ENCODE assay signal across 10 cellular contexts in genomic region chr5:75524071-75524470, GRCh38. TPM values are rescaled to one million over a fixed set of nuclear protein-coding genes. Genes with fewer than 3 reads are reported as not detected.
DNase-seq lines count a peak whose midpoint lies in the region; ATAC-seq and TF ChIP-seq lines count a peak whose summit lies in the region.
"Had no signal": no experiment of that assay in that cellular context is flagged by ENCODE, and none has a peak within 500 bp of the region (broad histone marks: within the 10 kb centered on the region; RNA-seq: fewer than 3 reads in every experiment).

No MANE protein-coding gene starts in this region.

- peak overlapping the region; percentile 80 for H3K27ac Mint-ChIP-seq in activated CD4-positive, alpha-beta T cell treated with anti-CD3 and anti-CD28 coated beads, Interleukin-2, amount 10 ng/mL, durations not matched to agents 24 days and 14 days

- peak overlapping the region; percentile 47; the same call in 1 of the 2 replicates for H3K27ac ChIP-seq in MM.1S (ENCODE audit: low read length)
- no peak overlapping the region for H3K27ac ChIP-seq in psoas muscle

- DNase-seq in activated CD4-positive, alpha-beta T cell treated with anti-CD3 and anti-CD28 coated beads, Interleukin-2, amount 10 ng/mL, durations not matched to agents 24 days and 14 days = no peak
- no peak for DNase-seq in activated CD4-positive, alpha-beta T cell treated with anti-CD3 and anti-CD28 coated beads, Interleukin-2, amount 50 U/mL, for 4 hours
- DNase-seq in MM.1S (peak; percentile 38), psoas muscle (no peak), T-helper 9 cell (no peak)
- no peak for DNase-seq in stimulated activated CD4-positive, alpha-beta T cell treated with anti-CD3 and anti-CD28 coated beads, Interleukin-2, amount 100 ng/mL, for 48 hours
- DNase-seq in effector CD8-positive, alpha-beta T cell (lab: John Stamatoyannopoulos, UW) = no peak
- DNase-seq: HCEC 1CT had no signal

- peaks cover 24% of the 10 kb centered on the region for H3K4me1 ChIP-seq in MM.1S (ENCODE audit: low read length)
- peaks cover 28% of the 10 kb centered on the region for H3K4me1 ChIP-seq in psoas muscle

- no peaks in the 10 kb centered on the region for H4K20me1 ChIP-seq in MM.1S (ENCODE audit: insufficient read depth, low read length)

- peak; percentile 92 for ATAC-seq in HG02588 (IDR thresholded peaks at IDR 0.05; ENCODE audit: unreplicated experiment)
- ATAC-seq in psoas muscle = peak; percentile 58 to 84 (median 72)
- ATAC-seq: Panc1 had no signal

- H3K9me3 Mint-ChIP-seq in activated CD4-positive, alpha-beta T cell treated with anti-CD3 and anti-CD28 coated beads, Interleukin-2, amount 10 ng/mL, durations not matched to agents 24 days and 14 days = peaks cover 15% of the 10 kb centered on the region

- no peak overlapping the region for H2AFZ ChIP-seq in MM.1S (ENCODE audit: low read length)

- no peak overlapping the region; the same call in 1 of the 2 replicates for H3K4me3 ChIP-seq in MM.1S (ENCODE audit: low read length)
- H3K4me3 ChIP-seq in psoas muscle = no peak overlapping the region

- no peaks in the 10 kb centered on the region for H3K27me3 ChIP-seq in MM.1S (replicated peaks; ENCODE audit: insufficient read depth, low read length)
- H3K27me3 ChIP-seq in psoas muscle (ENCODE audit: insufficient read depth in 3 of 3, low read length in 2 of 3) = no peaks in the 10 kb centered on the region

- H3K9me3 ChIP-seq in MM.1S (replicated peaks; ENCODE audit: insufficient read depth, low read length) = no peaks in the 10 kb centered on the region
- peaks cover 18% of the 10 kb centered on the region for H3K9me3 ChIP-seq in psoas muscle

- no peaks in the 10 kb centered on the region for H3K9me2 ChIP-seq in MM.1S (replicated peaks; ENCODE audit: insufficient read depth, low read length)

- peak overlapping the region; percentile 53 for H3K4me3 Mint-ChIP-seq in activated CD4-positive, alpha-beta T cell treated with anti-CD3 and anti-CD28 coated beads, Interleukin-2, amount 10 ng/mL, durations not matched to agents 24 days and 14 days

- H3K79me2 ChIP-seq in MM.1S (ENCODE audit: low read length) = peaks cover 51% of the 10 kb centered on the region

- H3K4me1 Mint-ChIP-seq in activated CD4-positive, alpha-beta T cell treated with anti-CD3 and anti-CD28 coated beads, Interleukin-2, amount 10 ng/mL, durations not matched to agents 24 days and 14 days = peaks cover 44% of the 10 kb centered on the region

- H3F3A ChIP-seq in MM.1S (ENCODE audit: insufficient read depth, low read length) = peaks cover 11% of the 10 kb centered on the region

- intact Hi-C loops in activated CD4-positive, alpha-beta T cell treated with anti-CD3 and anti-CD28 coated beads, Interleukin-2, amount 10 ng/mL, durations not matched to agents 24 days and 14 days (cut with micrococcal nuclease) = loop anchor here (1.0 kb wide), 2 partner anchors 12 to 43 kb away; no protein-coding TSS in a partner anchor
- intact Hi-C loops in psoas muscle (cut with DNase I) = no loop called here

- WGBS in psoas muscle, 3 donors = 82 to 91% (median 90%) methylated on average over 3 of the region's 3 CpGs

- peaks cover 40% of the 10 kb centered on the region for H3K36me3 Mint-ChIP-seq in activated CD4-positive, alpha-beta T cell treated with anti-CD3 and anti-CD28 coated beads, Interleukin-2, amount 10 ng/mL, durations not matched to agents 24 days and 14 days (ENCODE audit: low read depth)

- H3K9ac ChIP-seq in MM.1S (ENCODE audit: low read length) = no peak overlapping the region

- H3K27me3 Mint-ChIP-seq in activated CD4-positive, alpha-beta T cell treated with anti-CD3 and anti-CD28 coated beads, Interleukin-2, amount 10 ng/mL, durations not matched to agents 24 days and 14 days = no peaks in the 10 kb centered on the region

- peak overlapping the region; percentile 35; the same call in 1 of the 2 replicates for H3K4me2 ChIP-seq in MM.1S (ENCODE audit: low read depth, low read length)

- H3K36me3 ChIP-seq in MM.1S (replicated peaks; ENCODE audit: insufficient read depth, low read length) (no peaks in the 10 kb centered on the region; the same call in 1 of the 2 replicates), psoas muscle (ENCODE audit: insufficient read depth in 1 of 2, low read depth in 1 of 2) (no peaks in the 10 kb centered on the region)

- no peak for TF ChIP-seq CTCF in MM.1S (IDR thresholded peaks at IDR 0.05; ENCODE audit: low read length)
- no peak for TF ChIP-seq CTCF in psoas muscle (IDR thresholded peaks at IDR 0.05)

RNA-seq across cellular contexts. Expression of gene POLK, which starts 12.4 kb away (rescaled TPM):
- 40.4 and 41.6 TPM in 2 replicates for total RNA-seq in activated CD4-positive, alpha-beta T cell treated with anti-CD3 and anti-CD28 coated beads, Interleukin-2, amount 10 ng/mL, durations not matched to agents 24 days and 14 days
- 10 to 100 TPM; 18.9 to 29.9 (median 26.7) TPM for total RNA-seq in psoas muscle
- 10 to 100 TPM in 1 of 3 donors, 1 to 10 TPM in 2; 4.9 to 17.8 (median 6.7) TPM for polyA plus RNA-seq in psoas muscle

RNA-seq across cellular contexts. Expression of gene CERT1, which starts 12.6 kb away (rescaled TPM):
- total RNA-seq in activated CD4-positive, alpha-beta T cell treated with anti-CD3 and anti-CD28 coated beads, Interleukin-2, amount 10 ng/mL, durations not matched to agents 24 days and 14 days = 46.4 and 49.2 TPM in 2 replicates
- total RNA-seq in psoas muscle = 10 to 100 TPM; 33.3 to 54.8 (median 49.6) TPM
- polyA plus RNA-seq in psoas muscle = 10 to 100 TPM; 14.1 to 63.3 (median 19.5) TPM
